ENCODE assay signal across 8 cellular contexts in genomic region chr10:38038107-38038931, GRCh38. TPM values are rescaled to one million over a fixed set of nuclear protein-coding genes. Genes with fewer than 3 reads are reported as not detected.
DNase-seq lines count a peak whose midpoint lies in the region; ATAC-seq and FAIRE-seq lines count a peak whose summit lies in the region.

No MANE protein-coding gene starts in this region.

- H3K36me3 Mint-ChIP-seq in immature natural killer cell, result peaks cover 20 to 31% (median 27%) of the 10 kb centered on the region in 3 donors

- H3K36me3 ChIP-seq in KOPT-K1 (ENCODE audit: insufficient read depth, low read length) (peaks cover 68% of the 10 kb centered on the region), aorta (ENCODE audit: control insufficient read depth in 1 of 2, insufficient read depth in 2 of 2, low read length in 1 of 2) (peaks cover 0 to 2% of the 10 kb centered on the region in 2 donors)

- DNase-seq in GM18507 (ENCODE audit: extremely low spot score, insufficient read length, low read depth), result peak; percentile 22
- DNase-seq in immature natural killer cell, result peak; percentile 25 to 35 (median 28)
- no peak for DNase-seq in AG08395 (ENCODE audit: low spot score)
- no peak for DNase-seq in activated CD4-positive, CD25-positive, alpha-beta regulatory T cell treated with anti-CD3 and anti-CD28 coated beads, Interleukin-2, amount 50 U/mL, for 72 hours
- DNase-seq in middle frontal gyrus (ENCODE audit: extremely low spot score, low spot score), result no peak
- no peak for DNase-seq in aorta

- H3K27me3 ChIP-seq in aorta (ENCODE audit: control insufficient read depth in 1 of 2, insufficient read depth in 2 of 2, low read length in 1 of 2), result no peaks in the 10 kb centered on the region

- no peak overlapping the region for H3K4me3 ChIP-seq in aorta (ENCODE audit: low read length in 2 of 2)

- H3K9me3 ChIP-seq in KOPT-K1 (ENCODE audit: insufficient read depth, low read length, poor library complexity, severe bottlenecking), result no peaks in the 10 kb centered on the region
- H3K9me3 ChIP-seq in aorta (ENCODE audit: control insufficient read depth, low read length), result no peaks in the 10 kb centered on the region

- peak overlapping the region; percentile 78 to 91 (median 88) for H3K4me3 Mint-ChIP-seq in immature natural killer cell

- H3K9me3 Mint-ChIP-seq in immature natural killer cell, result no peaks in the 10 kb centered on the region

- H3K27me3 Mint-ChIP-seq in immature natural killer cell (ENCODE audit: low read depth in 3 of 3), result no peaks in the 10 kb centered on the region

- intact Hi-C loops in aorta (cut with DNase I), result no loop called here

- peak overlapping the region; percentile 93 to 98 (median 96) for H3K27ac Mint-ChIP-seq in immature natural killer cell

- H3K4me1 ChIP-seq in aorta (ENCODE audit: control insufficient read depth in 1 of 2, insufficient read depth in 2 of 2, low read length in 2 of 2), result no peaks in the 10 kb centered on the region

- H3K4me1 Mint-ChIP-seq in immature natural killer cell, result peaks cover 28 to 46% of the 10 kb centered on the region in 2 donors

- peak overlapping the region; percentile 69 for H3K27ac ChIP-seq in KOPT-K1 (ENCODE audit: low read depth, low read length, poor library complexity, severe bottlenecking)
- no peak overlapping the region for H3K27ac ChIP-seq in aorta (ENCODE audit: low read depth in 1 of 2, low read length in 2 of 2)

- WGBS in aorta, 2 donors, result 95% methylated on average over 7 of the region's 7 CpGs

- FAIRE-seq in GM18507 (lab: Jason Lieb, UNC), result peak; percentile 83

- ATAC-seq in GM21576 (IDR thresholded peaks at IDR 0.05; ENCODE audit: unreplicated experiment) (peak; percentile 92), aorta (ENCODE audit: low FRiP score) (no peak)

RNA-seq across cellular contexts. Expression of gene ZNF33A, which starts 27.8 kb away (rescaled TPM):
- polyA plus RNA-seq in immature natural killer cell (10 to 100 TPM; 11.9 to 19.9 (median 12.6) TPM), aorta (10 to 100 TPM; 10.2 to 10.8 TPM)
- 10 to 100 TPM; 28.9 to 31.6 TPM for total RNA-seq in aorta

RNA-seq across cellular contexts. Expression of gene ZNF37A, which starts 55.8 kb away (rescaled TPM):
- polyA plus RNA-seq in immature natural killer cell (1 to 10 TPM in 2 of 3 donors, under 1 TPM in 1; 0.77 to 5.1 (median 1.8) TPM), aorta (1 to 10 TPM; 5.5 to 6.3 TPM)
- total RNA-seq in aorta, result 10 to 100 TPM; 23.1 to 25.3 TPM

Comparison
In these comparisons a context has a peak if more than half of its experiments do, and no peak if none do; other contexts are left out.
1. DNase-seq: peak in GM18507 (single experiment) and immature natural killer cell (3 of 3); none in AG08395 (single experiment), activated CD4-positive, CD25-positive, alpha-beta regulatory T cell treated with anti-CD3 and anti-CD28 coated beads, Interleukin-2, amount 50 U/mL, for 72 hours (single experiment), middle frontal gyrus (single experiment) and aorta (0 of 2).